10 cellular contexts compared by ENCODE assay signal in genomic region chr7:140525741-140526140, GRCh38. TPM values are rescaled to one million over a fixed set of nuclear protein-coding genes. Genes with fewer than 3 reads are reported as not detected.
A peak's percentile ranks its signal among the peaks of the same experiment; 100 is the strongest.
DNase-seq lines count a peak whose midpoint lies in the region; ATAC-seq, FAIRE-seq and TF ChIP-seq lines count a peak whose summit lies in the region.
"Had no signal": no experiment of that assay in that cellular context is flagged by ENCODE, and none has a peak within 500 bp of the region (broad histone marks: within the 10 kb centered on the region; RNA-seq: fewer than 3 reads in every experiment).

No MANE protein-coding gene starts in this region.

- peak overlapping the region in 9 of 10 donors; percentile 20 to 75 (median 49) for H3K27ac Mint-ChIP-seq in naive thymus-derived CD8-positive, alpha-beta T cell
- H3K27ac Mint-ChIP-seq in Caco-2 (ENCODE audit: unreplicated experiment), result no peak overlapping the region

- no peaks in the 10 kb centered on the region for H3K9me3 Mint-ChIP-seq in naive thymus-derived CD8-positive, alpha-beta T cell
- no peaks in the 10 kb centered on the region for H3K9me3 Mint-ChIP-seq in Caco-2 (ENCODE audit: unreplicated experiment)

- CTCF ChIA-PET in Caco-2 (lab: Charles Lee), result no interaction called here

- no peaks in the 10 kb centered on the region for H3K4me1 ChIP-seq in Caco-2
- H3K4me1 ChIP-seq: right lobe of liver had no signal

- peak overlapping the region in 6 of 10 donors; percentile 24 to 57 (median 47) for H3K4me3 Mint-ChIP-seq in naive thymus-derived CD8-positive, alpha-beta T cell
- no peak overlapping the region for H3K4me3 Mint-ChIP-seq in Caco-2 (ENCODE audit: unreplicated experiment)

- DNase-seq in EH (ENCODE audit: low read depth) (peak; percentile 41), M059J (ENCODE audit: low read depth) (peak; percentile 19), iPS-NIHi11 (ENCODE audit: low spot score) (no peak), Caco-2 (no peak), frontal cortex (ENCODE audit: low spot score in 2 of 2) (no peak)
- peak; percentile 16 for DNase-seq in activated effector memory CD4-positive, alpha-beta T cell treated with Interleukin-2 at 50 U/mL for 16 hours
- peak in 5 of 10 donors; percentile 2 to 37 (median 20) for DNase-seq in naive thymus-derived CD8-positive, alpha-beta T cell
- DNase-seq: NCI-H2171 treated with DMSO at 0.1 percent for 48 hours, right lobe of liver had no signal

- no peak for TF ChIP-seq CTCF in Caco-2 (IDR thresholded peaks at IDR 0.05; ENCODE audit: insufficient read depth in 1 of 2, low read depth in 1 of 2, low read length in 1 of 2, severe bottlenecking in 1 of 2, unreplicated experiment in 1 of 2)

- no peaks in the 10 kb centered on the region for H3K9me3 ChIP-seq in Caco-2
- H3K9me3 ChIP-seq: right lobe of liver had no signal

- peaks cover 0 to 5% (median 3%) of the 10 kb centered on the region in 5 donors for H3K27me3 Mint-ChIP-seq in naive thymus-derived CD8-positive, alpha-beta T cell
- no peaks in the 10 kb centered on the region for H3K27me3 Mint-ChIP-seq in Caco-2 (ENCODE audit: insufficient read depth, unreplicated experiment)

- peaks cover 6 to 31% (median 10%) of the 10 kb centered on the region in 4 donors for H3K4me1 Mint-ChIP-seq in naive thymus-derived CD8-positive, alpha-beta T cell
- no peaks in the 10 kb centered on the region for H3K4me1 Mint-ChIP-seq in Caco-2 (ENCODE audit: low read depth, unreplicated experiment)

- no peaks in the 10 kb centered on the region for H3K27me3 ChIP-seq in Caco-2 (replicated peaks; ENCODE audit: control insufficient read depth, insufficient read depth, low read length)
- H3K27me3 ChIP-seq: right lobe of liver had no signal

- FAIRE-seq in frontal cortex (lab: Jason Lieb, UNC), result no peak

- intact Hi-C loops in Caco-2 (cut with micrococcal nuclease; ENCODE audit: unreplicated experiment), result no loop called here

- BruUV-seq in Caco-2 (replicated peaks; lab: Mats Ljungman, UMichigan), result no TSS peak

- no peak overlapping the region for H3K4me3 ChIP-seq in Caco-2 (ENCODE audit: low read depth, low read length)
- H3K4me3 ChIP-seq: right lobe of liver had no signal

- H3K36me3 Mint-ChIP-seq in naive thymus-derived CD8-positive, alpha-beta T cell, result no peaks in the 10 kb centered on the region
- H3K36me3 Mint-ChIP-seq in Caco-2 (ENCODE audit: insufficient read depth, unreplicated experiment), result no peaks in the 10 kb centered on the region

- POLR2A ChIA-PET in naive thymus-derived CD8-positive, alpha-beta T cell (lab: Charles Lee), result interaction anchor here (1.1 kb wide), 1 partner anchor 117 kb away, joined by 3 read pairs; no protein-coding TSS in a partner anchor
- POLR2A ChIA-PET in Caco-2 (lab: Charles Lee), result no interaction called here

- ATAC-seq in naive thymus-derived CD8-positive, alpha-beta T cell, result peak; percentile 76 to 81
- no peak for ATAC-seq in GM19452 (IDR thresholded peaks at IDR 0.05; ENCODE audit: unreplicated experiment)

- no peaks in the 10 kb centered on the region for H3K36me3 ChIP-seq in Caco-2 (ENCODE audit: control insufficient read depth, insufficient read depth, low read length)
- H3K36me3 ChIP-seq: right lobe of liver had no signal

RNA-seq across cellular contexts. Expression of gene MKRN1, which starts 46.4 kb away (rescaled TPM):
- 49.3 and 77.7 TPM in 2 replicates for total RNA-seq in M059J (2014; rRNA removed; shearing (Covaris generic))
- total RNA-seq in naive thymus-derived CD8-positive, alpha-beta T cell, result 100 to 1,000 TPM; 142 to 143 TPM
- 100 to 1,000 TPM in 2 of 3 donors, 10 to 100 TPM in 1; 92.6 to 141 (median 109) TPM for polyA plus RNA-seq in naive thymus-derived CD8-positive, alpha-beta T cell
- total RNA-seq in Caco-2 (2022) (62.4 and 73.0 TPM in 2 replicates), frontal cortex (113 TPM)

Comparison
In these comparisons a context has a peak if more than half of its experiments do, and no peak if none do; other contexts are left out.
1. DNase-seq: peak in EH (single experiment), M059J (single experiment) and activated effector memory CD4-positive, alpha-beta T cell treated with Interleukin-2 at 50 U/mL for 16 hours (single experiment); none in iPS-NIHi11 (single experiment), Caco-2 (0 of 2) and frontal cortex (0 of 2).